In the genomic region with DNA sequence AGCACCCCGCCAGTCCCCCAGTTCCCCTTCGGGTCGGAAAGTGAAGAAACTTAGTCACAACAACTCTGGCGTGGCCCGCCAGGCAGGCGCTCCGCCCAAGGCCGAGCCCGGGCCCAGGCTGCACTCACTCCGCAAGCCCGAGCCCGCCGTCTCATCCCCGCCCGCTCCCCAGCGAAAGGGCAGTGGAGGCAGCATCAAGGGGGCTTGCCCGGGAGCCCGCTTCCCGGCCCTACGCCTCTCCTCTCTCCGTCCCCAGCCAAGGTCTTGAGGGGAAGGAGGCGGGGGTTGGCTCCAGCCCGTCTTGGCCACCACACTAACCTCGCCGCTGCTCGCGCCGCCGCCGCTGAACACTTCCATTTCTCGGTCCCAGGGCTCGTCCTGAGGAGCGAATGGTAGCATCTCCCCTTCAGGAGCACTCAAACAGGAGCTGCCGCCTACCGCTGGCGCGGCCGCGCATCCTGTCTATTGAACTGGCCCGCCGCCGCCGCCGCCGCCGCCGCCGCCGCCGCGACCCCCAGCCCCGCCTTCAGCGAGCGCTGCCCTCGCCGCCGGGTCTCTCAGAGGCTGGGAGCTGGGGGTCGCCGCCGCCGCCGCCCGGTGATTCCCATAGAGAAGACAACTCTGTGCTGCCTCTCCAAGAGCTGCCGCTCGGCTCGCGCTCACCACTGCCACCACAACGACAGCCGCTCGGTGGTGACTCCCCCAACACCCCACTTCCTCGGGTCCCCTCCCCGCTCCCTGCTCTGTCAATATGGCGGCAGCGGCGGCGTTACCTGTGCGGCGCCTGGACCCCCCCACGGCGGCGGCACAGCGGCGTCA, we compare ENCODE assay signal across 9 cellular contexts. TPM values are rescaled to one million over a fixed set of nuclear protein-coding genes. Genes with fewer than 3 reads are reported as not detected.
DNase-seq lines count a peak whose midpoint lies in the region; ATAC-seq and TF ChIP-seq lines count a peak whose summit lies in the region.
"Had no signal": no experiment of that assay in that cellular context is flagged by ENCODE, and none has a peak within 500 bp of the region (broad histone marks: within the 10 kb centered on the region; RNA-seq: fewer than 3 reads in every experiment).

A gene (minus strand): TSS at position 699 of the 819 bp plus-strand sequence. CDS start 300 bp downstream, at position 399.

- H3K36me3 ChIP-seq in ovary = no peaks in the 10 kb centered on the region

- H3K27me3 ChIP-seq in ovary = no peaks in the 10 kb centered on the region

- peaks cover 7% of the 10 kb centered on the region for H3K9me3 Mint-ChIP-seq in activated T-cell treated with anti-CD3 and anti-CD28 coated beads, Interleukin-2, amount 50 U/mL, for 24 hours
- H3K9me3 Mint-ChIP-seq in glutamatergic neuron (ENCODE audit: unreplicated experiment) = peaks cover 10% of the 10 kb centered on the region

- no peak for DNase-seq in AG04449 (ENCODE audit: low read depth, low spot score)
- peak; percentile 39 for DNase-seq in HK-2 (ENCODE audit: unreplicated experiment)
- DNase-seq in activated T-cell treated with anti-CD3 and anti-CD28 coated beads, Interleukin-2, amount 50 U/mL, for 24 hours = peak; percentile 36
- peak; percentile 65 for DNase-seq in glutamatergic neuron
- peak; percentile 30 to 65 (median 53) for DNase-seq in ovary
- DNase-seq in AML-193 (lab: John Stamatoyannopoulos, UW) = no peak
- DNase-seq in NOMO-1 treated with DMSO at 0.1 percent for 48 hours (lab: John Stamatoyannopoulos, UW; ENCODE audit: unreplicated experiment) = no peak

- intact Hi-C loops in ovary (cut with DNase I) = no loop called here

- H3K27me3 Mint-ChIP-seq in activated T-cell treated with anti-CD3 and anti-CD28 coated beads, Interleukin-2, amount 50 U/mL, for 24 hours = peaks cover 41% of the 10 kb centered on the region
- peaks cover 2% of the 10 kb centered on the region for H3K27me3 Mint-ChIP-seq in glutamatergic neuron (ENCODE audit: unreplicated experiment)

- no peak for TF ChIP-seq POLR2A in ovary (IDR thresholded peaks at IDR 0.05)

- no peaks in the 10 kb centered on the region for H3K9me3 ChIP-seq in ovary

- no peak for TF ChIP-seq EP300 in ovary (IDR thresholded peaks at IDR 0.05)

- peak; percentile 63 for ATAC-seq in GM18502 (IDR thresholded peaks at IDR 0.05; ENCODE audit: poor library complexity, unreplicated experiment)

- no peaks in the 10 kb centered on the region for H3K36me3 Mint-ChIP-seq in activated T-cell treated with anti-CD3 and anti-CD28 coated beads, Interleukin-2, amount 50 U/mL, for 24 hours (ENCODE audit: low read depth)
- H3K36me3 Mint-ChIP-seq in glutamatergic neuron (ENCODE audit: unreplicated experiment) = no peaks in the 10 kb centered on the region

- peak within 1 kb of the TSS; percentile 69 for H3K4me3 Mint-ChIP-seq in activated T-cell treated with anti-CD3 and anti-CD28 coated beads, Interleukin-2, amount 50 U/mL, for 24 hours
- peak within 1 kb of the TSS; percentile 91 for H3K4me3 Mint-ChIP-seq in glutamatergic neuron (ENCODE audit: unreplicated experiment)

- peak within 1 kb of the TSS; percentile 83 to 85 for H3K27ac ChIP-seq in ovary
- H3K27ac ChIP-seq: epithelial cell of prostate had no signal

- H3K4me1 Mint-ChIP-seq in activated T-cell treated with anti-CD3 and anti-CD28 coated beads, Interleukin-2, amount 50 U/mL, for 24 hours (ENCODE audit: low read depth) = no peaks in the 10 kb centered on the region
- H3K4me1 Mint-ChIP-seq in glutamatergic neuron (ENCODE audit: low read depth, unreplicated experiment) = peaks cover 2% of the 10 kb centered on the region

- CTCF ChIA-PET in AG04449 (lab: Yijun Ruan, JAX) = interaction anchor here (0.6 to 1.3 kb wide), 2 partner anchors 56 to 141 kb away, joined by 3 to 5 read pairs; no protein-coding TSS in a partner anchor

- H3K4me3 ChIP-seq in AG04449 (ENCODE audit: low read depth, low read length) = peak within 1 kb of the TSS; percentile 61
- H3K4me3 ChIP-seq in ovary = peak within 1 kb of the TSS; percentile 60

- no peak for TF ChIP-seq CTCF in AG04449 (IDR thresholded peaks at IDR 0.05; ENCODE audit: insufficient read depth, low read length, missing control alignments)
- TF ChIP-seq CTCF in glutamatergic neuron (IDR thresholded peaks at IDR 0.05; ENCODE audit: partially characterized antibody, unreplicated experiment) = no peak
- no peak for TF ChIP-seq CTCF in ovary (IDR thresholded peaks at IDR 0.05)

- H3K4me1 ChIP-seq in ovary (ENCODE audit: insufficient read depth) = no peaks in the 10 kb centered on the region

- POLR2A ChIA-PET in AG04449 (lab: Yijun Ruan, JAX) = no interaction called here

- H3K27ac Mint-ChIP-seq in activated T-cell treated with anti-CD3 and anti-CD28 coated beads, Interleukin-2, amount 50 U/mL, for 24 hours = no peak within 1 kb of the TSS
- H3K27ac Mint-ChIP-seq in glutamatergic neuron (ENCODE audit: unreplicated experiment) = peak within 1 kb of the TSS; percentile 79

- 26 to 48% (median 38%) methylated on average over 83 of the region's 83 CpGs for WGBS in ovary, 3 donors

RNA-seq across cellular contexts. Expression of the gene that starts here (rescaled TPM):
- total RNA-seq in glutamatergic neuron (ENCODE audit: unreplicated experiment) (36.0 TPM), ovary (1 to 10 TPM; 3.9 to 9.3 (median 7.4) TPM)
- 1 to 10 TPM; 1.5 to 3.1 TPM for polyA plus RNA-seq in ovary

Comparison
In these comparisons a context has a peak if more than half of its experiments do, and no peak if none do; other contexts are left out.
1. DNase-seq: peak in HK-2 (single experiment), activated T-cell treated with anti-CD3 and anti-CD28 coated beads, Interleukin-2, amount 50 U/mL, for 24 hours (single experiment), glutamatergic neuron (single experiment) and ovary (5 of 5); none in AG04449 (single experiment), AML-193 (0 of 2) and NOMO-1 treated with DMSO at 0.1 percent for 48 hours (single experiment).